ENCODE assay signal across 17 cellular contexts in the genomic region with DNA sequence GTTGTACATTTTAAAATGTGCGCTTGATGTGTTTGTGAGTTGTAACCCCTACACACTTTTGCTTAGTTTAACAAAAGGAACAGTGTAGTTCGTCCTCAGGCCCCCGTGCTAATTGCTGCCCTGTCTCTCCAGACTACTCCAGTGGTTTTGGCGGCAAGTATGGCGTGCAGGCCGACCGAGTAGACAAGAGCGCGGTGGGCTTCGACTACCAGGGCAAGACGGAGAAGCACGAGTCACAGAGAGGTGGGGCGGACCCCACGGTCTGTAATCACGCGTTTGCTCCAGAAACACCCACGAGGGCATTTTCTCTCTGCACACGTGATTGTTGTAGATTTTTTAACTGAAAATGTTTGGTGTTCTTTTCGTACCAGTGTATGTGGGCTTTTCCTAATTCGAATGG.
"Had no signal": no experiment of that assay in that cellular context is flagged by ENCODE, and none has a peak within 500 bp of the region (broad histone marks: within the 10 kb centered on the region; RNA-seq: fewer than 3 reads in every experiment).

No MANE protein-coding gene starts in this region.

- DNase-seq: dermis blood vessel endothelial cell; dorsolateral prefrontal cortex; effector CD4-positive, alpha-beta T cell; effector memory CD4-positive, alpha-beta T cell; foreskin keratinocyte; heart left ventricle; left cardiac atrium; left lung; left ventricle myocardium superior; lower lobe of right lung; mesendoderm; midbrain; naive thymus-derived CD4-positive, alpha-beta T cell had no signal

- H3K4me2 ChIP-seq: hepatocyte had no signal

- H3K9me3 ChIP-seq: esophagus muscularis mucosa, gastroesophageal sphincter, heart left ventricle, left lung, lower lobe of right lung had no signal

- H3K27ac ChIP-seq: coronary artery, esophagus muscularis mucosa, foreskin keratinocyte, gastroesophageal sphincter, heart left ventricle, hepatocyte, left lung, lower lobe of right lung had no signal

- H3K4me3 ChIP-seq: coronary artery, dorsolateral prefrontal cortex, esophagus muscularis mucosa, gastroesophageal sphincter, heart left ventricle, hepatocyte, left lung, lower lobe of right lung had no signal

- H3K4me3 Mint-ChIP-seq: naive thymus-derived CD4-positive, alpha-beta T cell had no signal

- H3K27me3 ChIP-seq: dorsolateral prefrontal cortex, esophagus muscularis mucosa, foreskin keratinocyte, gastroesophageal sphincter, hepatocyte had no signal

- ATAC-seq: foreskin keratinocyte, gastroesophageal sphincter, heart left ventricle, left cardiac atrium, left lung, left ventricle myocardium superior, lower lobe of right lung had no signal

- H3K27ac Mint-ChIP-seq: naive thymus-derived CD4-positive, alpha-beta T cell had no signal

- H3K4me1 Mint-ChIP-seq: naive thymus-derived CD4-positive, alpha-beta T cell had no signal

- H3K4me1 ChIP-seq: foreskin keratinocyte, lower lobe of right lung had no signal

- H2AFZ ChIP-seq: hepatocyte had no signal
